In genomic region chr20:23350855-23351838, GRCh38 we compare ENCODE assay signal across 8 cellular contexts. TPM values are rescaled to one million over a fixed set of nuclear protein-coding genes. Genes with fewer than 3 reads are reported as not detected.
DNase-seq lines count a peak whose midpoint lies in the region; ATAC-seq and TF ChIP-seq lines count a peak whose summit lies in the region.

No MANE protein-coding gene starts in this region.

- ATAC-seq in activated B cell treated with CpG ODN at 0.5 μM for 24 hours (ENCODE audit: low read depth): peak; percentile 30
- peak; percentile 47 for ATAC-seq in left lobe of liver

- H3K4me3 Mint-ChIP-seq in HFFc6: peak overlapping the region; percentile 90
- peak overlapping the region; percentile 99 for H3K4me3 Mint-ChIP-seq in activated B cell treated with CpG ODN at 0.5 μM for 24 hours

- DNase-seq in GM13977 (ENCODE audit: low spot score): peak; percentile 70
- DNase-seq in HFFc6: peak; percentile 22
- DNase-seq in NCI-H1092 treated with DMSO at 0.1 percent for 48 hours (lab: John Stamatoyannopoulos, UW): peak; percentile 54
- DNase-seq in activated B cell treated with CpG ODN at 0.5 μM for 24 hours: no peak
- DNase-seq in central memory CD4-positive, alpha-beta T cell: peak; percentile 56
- DNase-seq in left lobe of liver (ENCODE audit: low spot score): no peak
- peak; percentile 65 for DNase-seq in stimulated activated CD4-positive, alpha-beta T cell treated with anti-CD3 and anti-CD28 coated beads, Interleukin-4, amount 100 ng/mL, for 24 hours
- DNase-seq in hippocampal formation (lab: John Stamatoyannopoulos, UW): no peak

- H3K9me3 Mint-ChIP-seq in HFFc6: no peaks in the 10 kb centered on the region
- H3K9me3 Mint-ChIP-seq in activated B cell treated with CpG ODN at 0.5 μM for 24 hours: no peaks in the 10 kb centered on the region

- H3K27ac Mint-ChIP-seq in HFFc6 (peak overlapping the region; percentile 56), activated B cell treated with CpG ODN at 0.5 μM for 24 hours (peak overlapping the region; percentile 100)

- in situ Hi-C loops in GM13977 (cut with MboI; ENCODE audit: low pct_unique_long_range_greater_than_20kb, low sequenced_read_pairs, unreplicated experiment): no loop called here

- peaks cover 4% of the 10 kb centered on the region; the same call in 1 of the 2 replicates for H3K36me3 Mint-ChIP-seq in HFFc6 (ENCODE audit: low read depth)
- peaks cover 33% of the 10 kb centered on the region for H3K36me3 Mint-ChIP-seq in activated B cell treated with CpG ODN at 0.5 μM for 24 hours (ENCODE audit: low read depth)

- POLR2A ChIA-PET in activated B cell treated with CpG ODN at 0.5 μM for 24 hours (lab: Charles Lee): interaction anchor here (1.3 to 3.6 kb wide), 7 partner anchors 10 to 1844 kb away, joined by 3 to 140 read pairs (median 11); partner anchors contain the start of genes ENTPD6, GZF1 and NAPB

- CTCF ChIA-PET in activated B cell treated with CpG ODN at 0.5 μM for 24 hours (lab: Charles Lee): interaction anchor here (0.9 to 2.6 kb wide), 5 partner anchors 8 to 70 kb away, joined by 3 to 26 read pairs (median 10); partner anchors contain the start of genes GZF1 and NAPB

- intact Hi-C loops in activated B cell treated with CpG ODN at 0.5 μM for 24 hours (cut with micrococcal nuclease): loop anchor here (1.0 to 5.0 kb wide), 7 partner anchors 7 to 1896 kb away; partner anchors contain the start of genes APMAP, ENTPD6, GZF1 and NAPB

- H3K4me1 Mint-ChIP-seq in HFFc6 (ENCODE audit: low read depth) (peaks cover 29% of the 10 kb centered on the region), activated B cell treated with CpG ODN at 0.5 μM for 24 hours (peaks cover 32% of the 10 kb centered on the region)

- no peak for TF ChIP-seq CTCF in GM13977 (IDR thresholded peaks at IDR 0.05; ENCODE audit: extremely low read depth, insufficient read depth, missing control alignments)
- TF ChIP-seq CTCF in HFFc6 (IDR thresholded peaks at IDR 0.05): no peak
- TF ChIP-seq CTCF in activated B cell treated with CpG ODN at 0.5 μM for 24 hours (IDR thresholded peaks at IDR 0.05): no peak

- H3K27me3 Mint-ChIP-seq in HFFc6 (ENCODE audit: insufficient read depth): peaks cover 3% of the 10 kb centered on the region
- H3K27me3 Mint-ChIP-seq in activated B cell treated with CpG ODN at 0.5 μM for 24 hours: no peaks in the 10 kb centered on the region

RNA-seq across cellular contexts. Expression of gene NXT1, which starts 0.6 kb away (rescaled TPM):
- total RNA-seq in HFFc6 (2021; fragmentation: NEBNext Ultra II Directional; extraction: Animal tissue kit (Norgen Biotek cat#: 25700)): 10 to 100 TPM; 14.6 to 19.1 (median 15.9) TPM
- total RNA-seq in activated B cell treated with CpG ODN at 0.5 μM for 24 hours: 28.8 and 30.2 TPM in 2 replicates
- total RNA-seq in left lobe of liver: 2.6 TPM

RNA-seq across cellular contexts. Expression of gene GZF1, which starts 10.8 kb away (rescaled TPM):
- total RNA-seq in HFFc6 (2021; fragmentation: NEBNext Ultra II Directional; extraction: Animal tissue kit (Norgen Biotek cat#: 25700)): 10 to 100 TPM; 10.5 to 15.9 (median 13.6) TPM
- 13.3 and 13.5 TPM in 2 replicates for total RNA-seq in activated B cell treated with CpG ODN at 0.5 μM for 24 hours
- 4.4 TPM for total RNA-seq in left lobe of liver

Comparison
In these comparisons a context has a peak if more than half of its experiments do, and no peak if none do; other contexts are left out.
1. DNase-seq: peak in GM13977 (single experiment), HFFc6 (single experiment), NCI-H1092 treated with DMSO at 0.1 percent for 48 hours (single experiment), central memory CD4-positive, alpha-beta T cell (single experiment) and stimulated activated CD4-positive, alpha-beta T cell treated with anti-CD3 and anti-CD28 coated beads, Interleukin-4, amount 100 ng/mL, for 24 hours (single experiment); none in activated B cell treated with CpG ODN at 0.5 μM for 24 hours (single experiment), left lobe of liver (single experiment) and hippocampal formation (0 of 2).